In the genomic region with DNA sequence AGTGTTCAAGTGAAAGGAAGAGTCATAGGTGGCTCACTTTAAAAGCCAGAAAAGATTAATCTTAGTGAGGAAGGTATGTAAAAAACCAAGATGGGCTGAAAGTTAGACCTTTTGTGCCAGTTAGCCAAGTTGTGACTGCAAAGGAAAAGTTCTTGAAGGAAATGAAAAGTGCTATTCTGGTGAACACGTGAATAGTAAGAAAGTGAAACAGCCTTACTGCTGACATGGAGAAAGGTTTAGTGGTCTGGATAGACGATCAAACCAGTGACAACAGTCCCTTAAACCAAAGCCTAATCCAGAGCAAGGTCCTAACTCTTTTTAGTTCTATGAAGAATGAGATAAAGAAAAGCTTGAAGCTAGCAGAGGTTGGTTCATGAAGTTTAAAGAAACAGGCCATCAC, we compare ENCODE assay signal across 17 cellular contexts.
DNase-seq lines count a peak whose midpoint lies in the region; ATAC-seq and TF ChIP-seq lines count a peak whose summit lies in the region.
"Had no signal": no experiment of that assay in that cellular context is flagged by ENCODE, and none has a peak within 500 bp of the region (broad histone marks: within the 10 kb centered on the region; RNA-seq: fewer than 3 reads in every experiment).

No MANE protein-coding gene starts in this region.

- peak; percentile 58 for ATAC-seq in GM18519 (IDR thresholded peaks at IDR 0.05; ENCODE audit: low FRiP score, unreplicated experiment)
- peak; percentile 58 for ATAC-seq in GM21381 (IDR thresholded peaks at IDR 0.05; ENCODE audit: unreplicated experiment)
- ATAC-seq in HG02973 (IDR thresholded peaks at IDR 0.05; ENCODE audit: unreplicated experiment) = peak; percentile 56
- ATAC-seq: stimulated activated naive CD8-positive, alpha-beta T cell treated with anti-CD3 and anti-CD28 coated beads, Interleukin-15, Interleukin-2, amounts not matched to agents 100 U/mL and 50 U/mL, for 24 hours had no signal

- POLR2A ChIA-PET in OCI-LY7 (lab: Charles Lee) = interaction anchor here (0.6 kb wide), 1 partner anchor 10 kb away, joined by 3 read pairs; no protein-coding TSS in a partner anchor

- in situ Hi-C loops in ACHN (cut with HindIII; ENCODE audit: low pct_ligation_motif_present, low pct_unique_long_range_greater_than_20kb, low sequenced_read_pairs) = no loop called here

- no peaks in the 10 kb centered on the region for H3K79me2 ChIP-seq in OCI-LY7 (ENCODE audit: insufficient read depth, low read depth, low read length)

- TF ChIP-seq CTCF in OCI-LY7 (conservative IDR thresholded peaks at IDR 0.05; ENCODE audit: low read length) = no peak

- DNase-seq in OCI-LY7 (ENCODE audit: low spot score) = no peak
- no peak for DNase-seq in T1000 (lab: John Stamatoyannopoulos, UW)
- no peak for DNase-seq in T-helper 1 cell
- no peak for DNase-seq in activated effector memory CD4-positive, alpha-beta T cell treated with anti-CD3 and anti-CD28 coated beads, Interleukin-2, amount 50 U/mL, for 16 hours
- DNase-seq in ACHN = no peak
- DNase-seq: activated naive CD4-positive, alpha-beta T cell treated with anti-CD3 and anti-CD28 coated beads for 36 hours; brain microvascular endothelial cell; DMS 273 treated with DMSO at 0.1 percent for 48 hours; effector CD8-positive, alpha-beta T cell; mammary epithelial cell; NCI-H2081; NCI-H774; SHP77 treated with DMSO at 0.1 percent for 48 hours; stimulated activated naive CD8-positive, alpha-beta T cell treated with anti-CD3 and anti-CD28 coated beads, Interleukin-15, Interleukin-2, amounts not matched to agents 100 U/mL and 50 U/mL, for 24 hours had no signal

- CTCF ChIA-PET in OCI-LY7 (lab: Charles Lee; ENCODE audit: unreplicated experiment) = no interaction called here

- no peak overlapping the region for H3K27ac ChIP-seq in OCI-LY7 (ENCODE audit: low read depth, low read length, poor library complexity, severe bottlenecking)
- H3K27ac ChIP-seq: brain microvascular endothelial cell had no signal

- H3K4me2 ChIP-seq in OCI-LY7 (ENCODE audit: low read length) = no peak overlapping the region

- no peaks in the 10 kb centered on the region for H3K9me2 ChIP-seq in OCI-LY7 (ENCODE audit: insufficient read depth, low read length)

- H3K9me3 ChIP-seq in OCI-LY7 (ENCODE audit: low read length) = no peaks in the 10 kb centered on the region

- no peaks in the 10 kb centered on the region for H4K20me1 ChIP-seq in OCI-LY7 (ENCODE audit: insufficient read depth, low read length)

- intact Hi-C loops in OCI-LY7 (cut with micrococcal nuclease; ENCODE audit: unreplicated experiment) = no loop called here

- H2AFZ ChIP-seq in OCI-LY7 (ENCODE audit: low read length) = peak overlapping the region; percentile 14; the same call in 1 of the 2 replicates

- no peak overlapping the region for H3K4me3 ChIP-seq in OCI-LY7 (ENCODE audit: low read depth, low read length, poor library complexity, severe bottlenecking)

- H3K36me3 ChIP-seq in OCI-LY7 (ENCODE audit: insufficient read depth, low read length) = no peaks in the 10 kb centered on the region
- H3K36me3 ChIP-seq: brain microvascular endothelial cell had no signal

- H3K4me1 ChIP-seq in OCI-LY7 (ENCODE audit: insufficient read depth, low read length, poor library complexity, severe bottlenecking) = no peaks in the 10 kb centered on the region

- no TSS peak for BruUV-seq in OCI-LY7 (replicated peaks; lab: Mats Ljungman, UMichigan)
